In genomic region chr1:54745274-54745673, GRCh38 we compare ENCODE assay signal across 26 cellular contexts. TPM values are rescaled to one million over a fixed set of nuclear protein-coding genes. Genes with fewer than 3 reads are reported as not detected.
DNase-seq lines count a peak whose midpoint lies in the region; ATAC-seq, FAIRE-seq and TF ChIP-seq lines count a peak whose summit lies in the region.
"Had no signal": no experiment of that assay in that cellular context is flagged by ENCODE, and none has a peak within 500 bp of the region (broad histone marks: within the 10 kb centered on the region; RNA-seq: fewer than 3 reads in every experiment).

No MANE protein-coding gene starts in this region.

- no peaks in the 10 kb centered on the region for H3K27me3 Mint-ChIP-seq in activated CD8-positive, alpha-beta memory T cell treated with anti-CD3 and anti-CD28 coated beads, Interleukin-2, amount 10 ng/mL, durations not matched to agents 7 days and 5 days
- no peaks in the 10 kb centered on the region for H3K27me3 Mint-ChIP-seq in stimulated activated memory B cell treated with anti-CD40 and anti-IgM and Interleukin-4, amounts not matched to agents 10 μg/mL and 1 μg/mL and 100 μg/mL, for 72 hours
- no peaks in the 10 kb centered on the region for H3K27me3 Mint-ChIP-seq in CD8-positive, alpha-beta memory T cell
- H3K27me3 Mint-ChIP-seq: CD4-positive, alpha-beta T cell had no signal

- FAIRE-seq in bronchial epithelial cell (lab: Jason Lieb, UNC), result peak; percentile 23
- FAIRE-seq: A549, G401.6, GM12892, H54 had no signal

- H3K4me3 ChIP-seq in bronchial epithelial cell (ENCODE audit: low read depth, low read length), result no peak overlapping the region
- no peak overlapping the region for H3K4me3 ChIP-seq in CD8-positive, alpha-beta memory T cell (ENCODE audit: low read length)
- H3K4me3 ChIP-seq: A549; BLaER1 treated with 17β-estradiol and CSF1 and Interleukin-3, amounts not matched to agents 10 nM and 100 nM; HAP-1 had no signal

- CTCF ChIA-PET in activated CD8-positive, alpha-beta memory T cell treated with anti-CD3 and anti-CD28 coated beads, Interleukin-2, amount 10 ng/mL, durations not matched to agents 7 days and 5 days (lab: Charles Lee), result no interaction called here
- CTCF ChIA-PET in CD8-positive, alpha-beta memory T cell (lab: Charles Lee), result no interaction called here

- peaks cover 10% of the 10 kb centered on the region for H3K36me3 Mint-ChIP-seq in activated CD8-positive, alpha-beta memory T cell treated with anti-CD3 and anti-CD28 coated beads, Interleukin-2, amount 10 ng/mL, durations not matched to agents 7 days and 5 days
- peaks cover 29% of the 10 kb centered on the region for H3K36me3 Mint-ChIP-seq in stimulated activated memory B cell treated with anti-CD40 and anti-IgM and Interleukin-4, amounts not matched to agents 10 μg/mL and 1 μg/mL and 100 μg/mL, for 72 hours
- peaks cover 0 to 38% (median 11%) of the 10 kb centered on the region in 3 donors for H3K36me3 Mint-ChIP-seq in CD8-positive, alpha-beta memory T cell

- no peak overlapping the region for H3K27ac Mint-ChIP-seq in activated CD8-positive, alpha-beta memory T cell treated with anti-CD3 and anti-CD28 coated beads, Interleukin-2, amount 10 ng/mL, durations not matched to agents 7 days and 5 days
- H3K27ac Mint-ChIP-seq in stimulated activated memory B cell treated with anti-CD40 and anti-IgM and Interleukin-4, amounts not matched to agents 10 μg/mL and 1 μg/mL and 100 μg/mL, for 72 hours, result no peak overlapping the region
- H3K27ac Mint-ChIP-seq in CD8-positive, alpha-beta memory T cell, result no peak overlapping the region
- H3K27ac Mint-ChIP-seq: CD4-positive, alpha-beta T cell; HFFc6 had no signal

- no peaks in the 10 kb centered on the region for H3K4me1 ChIP-seq in CD8-positive, alpha-beta memory T cell (ENCODE audit: insufficient read depth, low read length)
- H3K4me1 ChIP-seq: A549; BE2C; BLaER1 treated with 17β-estradiol and CSF1 and Interleukin-3, amounts not matched to agents 10 nM and 100 nM; HAP-1 had no signal

- no peak overlapping the region for H3K27ac ChIP-seq in CD8-positive, alpha-beta memory T cell (ENCODE audit: low read depth, low read length)
- H3K27ac ChIP-seq: A549; BLaER1 treated with 17β-estradiol and CSF1 and Interleukin-3, amounts not matched to agents 10 nM and 100 nM had no signal

- POLR2A ChIA-PET in CD8-positive, alpha-beta memory T cell (lab: Charles Lee), result no interaction called here

- H3K27me3 ChIP-seq in bronchial epithelial cell (ENCODE audit: control insufficient read depth, insufficient read depth, low read length), result peaks cover 2% of the 10 kb centered on the region
- H3K27me3 ChIP-seq in CD8-positive, alpha-beta memory T cell (ENCODE audit: insufficient read depth, low read length, poor library complexity, severe bottlenecking), result no peaks in the 10 kb centered on the region
- H3K27me3 ChIP-seq: BE2C; BLaER1 treated with 17β-estradiol and CSF1 and Interleukin-3, amounts not matched to agents 10 nM and 100 nM had no signal

- H3K4me3 Mint-ChIP-seq in activated CD8-positive, alpha-beta memory T cell treated with anti-CD3 and anti-CD28 coated beads, Interleukin-2, amount 10 ng/mL, durations not matched to agents 7 days and 5 days, result no peak overlapping the region
- no peak overlapping the region for H3K4me3 Mint-ChIP-seq in stimulated activated memory B cell treated with anti-CD40 and anti-IgM and Interleukin-4, amounts not matched to agents 10 μg/mL and 1 μg/mL and 100 μg/mL, for 72 hours
- no peak overlapping the region for H3K4me3 Mint-ChIP-seq in CD8-positive, alpha-beta memory T cell
- H3K4me3 Mint-ChIP-seq: CD4-positive, alpha-beta T cell; HFFc6 had no signal

- H3K9me3 Mint-ChIP-seq in activated CD8-positive, alpha-beta memory T cell treated with anti-CD3 and anti-CD28 coated beads, Interleukin-2, amount 10 ng/mL, durations not matched to agents 7 days and 5 days (ENCODE audit: low read depth), result no peaks in the 10 kb centered on the region
- no peaks in the 10 kb centered on the region for H3K9me3 Mint-ChIP-seq in stimulated activated memory B cell treated with anti-CD40 and anti-IgM and Interleukin-4, amounts not matched to agents 10 μg/mL and 1 μg/mL and 100 μg/mL, for 72 hours
- H3K9me3 Mint-ChIP-seq in CD8-positive, alpha-beta memory T cell, result no peaks in the 10 kb centered on the region
- H3K9me3 Mint-ChIP-seq: CD14-positive monocyte; CD4-positive, alpha-beta T cell; HFFc6 had no signal

- no peaks in the 10 kb centered on the region for H3K4me1 Mint-ChIP-seq in activated CD8-positive, alpha-beta memory T cell treated with anti-CD3 and anti-CD28 coated beads, Interleukin-2, amount 10 ng/mL, durations not matched to agents 7 days and 5 days
- no peaks in the 10 kb centered on the region for H3K4me1 Mint-ChIP-seq in stimulated activated memory B cell treated with anti-CD40 and anti-IgM and Interleukin-4, amounts not matched to agents 10 μg/mL and 1 μg/mL and 100 μg/mL, for 72 hours
- H3K4me1 Mint-ChIP-seq in CD8-positive, alpha-beta memory T cell, result no peaks in the 10 kb centered on the region
- H3K4me1 Mint-ChIP-seq: CD14-positive monocyte had no signal

- DNase-seq in activated CD8-positive, alpha-beta memory T cell treated with anti-CD3 and anti-CD28 coated beads, Interleukin-2, amount 50 U/mL, for 48 hours, result peak; percentile 45
- no peak for DNase-seq in activated CD8-positive, alpha-beta memory T cell treated with anti-CD3 and anti-CD28 coated beads, Interleukin-2, amount 10 ng/mL, durations not matched to agents 7 days and 5 days
- DNase-seq in bronchial epithelial cell (ENCODE audit: low read depth) (no peak), mesenteric fat pad (ENCODE audit: low spot score) (peak; percentile 39), renal cortical epithelial cell (ENCODE audit: low read depth) (peak; percentile 11), D341Med (ENCODE audit: low spot score) (no peak)
- no peak for DNase-seq in CD8-positive, alpha-beta memory T cell
- DNase-seq: 8988T; ACHN; AML-193; BE2C; Calu3; CD4-positive, alpha-beta T cell; COR-L47; DMS153; DND-41; GOT3; HFFc6 had no signal

- ATAC-seq in activated CD8-positive, alpha-beta memory T cell treated with anti-CD3 and anti-CD28 coated beads, Interleukin-2, amount 10 ng/mL, durations not matched to agents 7 days and 5 days, result no peak
- ATAC-seq in stimulated activated memory B cell treated with anti-CD40 and anti-IgM and Interleukin-4, amounts not matched to agents 10 μg/mL and 1 μg/mL and 100 μg/mL, for 72 hours, result no peak
- ATAC-seq: A549 had no signal

- peaks cover 6% of the 10 kb centered on the region for H3K36me3 ChIP-seq in bronchial epithelial cell (ENCODE audit: control insufficient read depth, insufficient read depth, low read length)
- peaks cover 22% of the 10 kb centered on the region for H3K36me3 ChIP-seq in CD8-positive, alpha-beta memory T cell (ENCODE audit: insufficient read depth, low read length)

- TF ChIP-seq CTCF in bronchial epithelial cell (IDR thresholded peaks at IDR 0.05; ENCODE audit: insufficient read depth, low read length, severe bottlenecking), result no peak

- H3K9me3 ChIP-seq in CD8-positive, alpha-beta memory T cell (ENCODE audit: low read length), result no peaks in the 10 kb centered on the region
- H3K9me3 ChIP-seq: A549; BE2C; BLaER1 treated with 17β-estradiol and CSF1 and Interleukin-3, amounts not matched to agents 10 nM and 100 nM; HAP-1 had no signal

RNA-seq across cellular contexts. Expression of gene PARS2, which starts 19.0 kb away (rescaled TPM):
- 1 to 10 TPM; 5.0 to 6.4 TPM for total RNA-seq in activated CD8-positive, alpha-beta memory T cell treated with anti-CD3 and anti-CD28 coated beads, Interleukin-2, amount 10 ng/mL, durations not matched to agents 7 days and 5 days
- total RNA-seq in bronchial epithelial cell (5.3 and 5.9 TPM in 2 replicates), mesenteric fat pad (1.9 TPM), renal cortical epithelial cell (4.5 and 9.2 TPM in 2 replicates)
- 1 to 10 TPM; 7.9 to 8.2 TPM for total RNA-seq in CD8-positive, alpha-beta memory T cell
- polyA plus RNA-seq in CD8-positive, alpha-beta memory T cell, result 3.2 TPM
- total RNA-seq: CD4-positive, alpha-beta T cell had no signal

RNA-seq across cellular contexts. Expression of gene TTC4, which starts 29.6 kb away (rescaled TPM):
- 10 to 100 TPM; 19.6 to 26.3 TPM for total RNA-seq in activated CD8-positive, alpha-beta memory T cell treated with anti-CD3 and anti-CD28 coated beads, Interleukin-2, amount 10 ng/mL, durations not matched to agents 7 days and 5 days
- total RNA-seq in bronchial epithelial cell (29.4 and 30.8 TPM in 2 replicates), mesenteric fat pad (18.1 TPM), renal cortical epithelial cell (26.0 and 26.6 TPM in 2 replicates)
- total RNA-seq in CD8-positive, alpha-beta memory T cell, result 10 to 100 TPM; 47.0 to 47.5 TPM
- 23.8 TPM for polyA plus RNA-seq in CD8-positive, alpha-beta memory T cell

RNA-seq across cellular contexts. Expression of gene TTC22, which starts 55.8 kb away (rescaled TPM):
- 10 to 100 TPM in 1 of 2 experiments, 1 to 10 TPM in 1; 9.1 to 17.9 TPM for total RNA-seq in activated CD8-positive, alpha-beta memory T cell treated with anti-CD3 and anti-CD28 coated beads, Interleukin-2, amount 10 ng/mL, durations not matched to agents 7 days and 5 days
- total RNA-seq in bronchial epithelial cell, result 7.4 and 12.5 TPM in 2 replicates
- total RNA-seq in mesenteric fat pad, result not detected
- 6.9 and 10.3 TPM in 2 replicates for total RNA-seq in renal cortical epithelial cell
- total RNA-seq in CD8-positive, alpha-beta memory T cell, result 1 to 10 TPM; 2.8 to 2.9 TPM
- 5.6 TPM for polyA plus RNA-seq in CD8-positive, alpha-beta memory T cell
- total RNA-seq: HFFc6 had no signal
- polyA plus RNA-seq: A549 had no signal

Comparison
In these comparisons a context has a peak if more than half of its experiments do, and no peak if none do; other contexts are left out.
1. DNase-seq: peak in activated CD8-positive, alpha-beta memory T cell treated with anti-CD3 and anti-CD28 coated beads, Interleukin-2, amount 50 U/mL, for 48 hours (single experiment), mesenteric fat pad (single experiment) and renal cortical epithelial cell (single experiment); none in activated CD8-positive, alpha-beta memory T cell treated with anti-CD3 and anti-CD28 coated beads, Interleukin-2, amount 10 ng/mL, durations not matched to agents 7 days and 5 days (single experiment), bronchial epithelial cell (single experiment), D341Med (single experiment) and CD8-positive, alpha-beta memory T cell (0 of 5).